In the genomic region with DNA sequence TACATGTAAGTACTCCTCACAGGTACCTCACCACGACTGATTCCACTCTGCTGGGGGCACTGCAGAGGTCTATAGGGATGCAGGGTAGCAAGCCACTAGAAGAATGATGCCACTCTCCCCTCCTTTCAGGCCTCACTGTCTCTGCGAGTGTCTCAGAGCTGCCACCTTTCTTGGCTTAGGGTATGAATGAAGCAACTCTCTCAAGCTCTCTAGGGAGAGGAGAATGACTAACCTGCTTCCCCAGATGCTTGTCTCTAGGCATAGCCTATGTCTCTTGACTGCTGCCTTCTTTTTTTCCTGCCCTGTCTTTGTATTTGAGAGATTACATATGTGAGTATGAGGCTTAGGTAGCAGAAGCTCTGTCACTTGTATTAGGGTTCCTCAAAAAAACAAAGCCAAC, we compare ENCODE assay signal across 21 cellular contexts.
"Had no signal": no experiment of that assay in that cellular context is flagged by ENCODE, and none has a peak within 500 bp of the region (broad histone marks: within the 10 kb centered on the region; RNA-seq: fewer than 3 reads in every experiment).

No MANE protein-coding gene starts in this region.

- DNase-seq: effector CD4-positive, alpha-beta T cell; endodermal cell; heart left ventricle; hippocampal formation; left colon; left ventricle myocardium superior; naive B cell; nephron progenitor cell; spleen; stimulated activated CD4-positive, alpha-beta T cell treated with anti-CD3 and anti-CD28 coated beads, Interleukin-15, amount 100 ng/mL, for 24 hours; stimulated activated CD4-positive, alpha-beta T cell treated with anti-CD3 and anti-CD28 coated beads, Interleukin-1b, Interleukin-23, amount 100 ng/mL, for 48 hours; stimulated activated CD4-positive, alpha-beta T cell treated with anti-CD3 and anti-CD28 coated beads, Interleukin-4, amount 100 ng/mL, for 4 hours; stimulated activated naive CD4-positive, alpha-beta T cell; stomach; substantia nigra; transverse colon had no signal

- H3K4me1 Mint-ChIP-seq: nephron progenitor cell had no signal

- H3K36me3 Mint-ChIP-seq: naive B cell had no signal

- H3K4me3 ChIP-seq: coronary artery, esophagus muscularis mucosa, heart left ventricle, lung, spleen, stomach, thoracic aorta, transverse colon had no signal

- H3K4me1 ChIP-seq: esophagus muscularis mucosa, heart left ventricle, spleen, stomach, transverse colon had no signal

- H3K9me3 Mint-ChIP-seq: nephron progenitor cell had no signal

- H3K27me3 ChIP-seq: esophagus muscularis mucosa, heart left ventricle, spleen, stomach, transverse colon had no signal

- H3K27ac Mint-ChIP-seq: endodermal cell, nephron progenitor cell had no signal

- H3K9me3 ChIP-seq: esophagus muscularis mucosa, heart left ventricle, spleen, stomach, thoracic aorta, transverse colon had no signal

- H3K4me3 Mint-ChIP-seq: endodermal cell, naive B cell, nephron progenitor cell had no signal

- ATAC-seq: heart left ventricle, left ventricle myocardium superior, sciatic nerve had no signal

- H3K27ac ChIP-seq: coronary artery, esophagus muscularis mucosa, heart left ventricle, spleen, stomach, thoracic aorta, transverse colon had no signal

- H3K36me3 ChIP-seq: esophagus muscularis mucosa, heart left ventricle, spleen, stomach, thoracic aorta, transverse colon had no signal
